In the genomic region with DNA sequence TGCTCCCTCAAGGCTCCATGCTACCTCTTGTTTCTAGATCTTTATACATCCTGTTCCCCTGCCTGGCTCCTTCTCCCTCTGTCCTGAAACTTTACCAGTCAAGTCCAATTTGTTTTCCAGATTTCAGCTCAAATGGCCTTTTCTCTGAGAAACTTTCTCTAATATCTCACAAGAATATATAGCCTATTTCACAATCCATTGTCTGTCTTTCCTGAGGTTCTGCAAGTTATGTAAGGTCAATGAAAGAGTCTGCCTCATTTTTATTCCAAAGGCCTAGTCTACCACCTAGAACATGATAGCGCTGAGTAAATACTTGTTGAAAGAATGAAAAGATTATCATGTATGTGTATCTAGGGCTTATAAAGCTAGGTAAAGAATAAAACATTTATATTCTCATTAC, we compare ENCODE assay signal across 14 cellular contexts.
DNase-seq lines count a peak whose midpoint lies in the region; ATAC-seq and TF ChIP-seq lines count a peak whose summit lies in the region.
"Had no signal": no experiment of that assay in that cellular context is flagged by ENCODE, and none has a peak within 500 bp of the region (broad histone marks: within the 10 kb centered on the region; RNA-seq: fewer than 3 reads in every experiment).

No MANE protein-coding gene starts in this region.

- no peak overlapping the region for H2AFZ ChIP-seq in hepatocyte
- H2AFZ ChIP-seq: GM23338 had no signal

- no peaks in the 10 kb centered on the region for H3K27me3 ChIP-seq in hepatocyte
- H3K27me3 ChIP-seq: BLaER1 treated with 17β-estradiol and CSF1 and Interleukin-3, amounts not matched to agents 10 nM and 100 nM had no signal

- no peaks in the 10 kb centered on the region for H3K9me2 ChIP-seq in hepatocyte (replicated peaks; ENCODE audit: insufficient read depth)

- TF ChIP-seq CTCF in HFFc6 (IDR thresholded peaks at IDR 0.05) (no peak), fibroblast of the aortic adventitia (IDR thresholded peaks at IDR 0.05; ENCODE audit: insufficient read depth, low read length) (no peak), hepatocyte (IDR thresholded peaks at IDR 0.05; ENCODE audit: poor library complexity) (no peak)

- peaks cover 76% of the 10 kb centered on the region for H3K4me1 Mint-ChIP-seq in HFFc6 (ENCODE audit: low read depth)
- H3K4me1 Mint-ChIP-seq in stimulated activated effector memory CD8-positive, alpha-beta T cell treated with anti-CD3 and anti-CD28 coated beads, Interleukin-12 subunit alpha, Interleukin-12 subunit beta, amount 100 ng/mL, for 72 hours, result no peaks in the 10 kb centered on the region
- H3K4me1 Mint-ChIP-seq: B cell had no signal

- H3K27me3 Mint-ChIP-seq in HFFc6 (ENCODE audit: insufficient read depth), result no peaks in the 10 kb centered on the region

- no peaks in the 10 kb centered on the region for H3K9me3 Mint-ChIP-seq in HFFc6
- peaks cover 14% of the 10 kb centered on the region for H3K9me3 Mint-ChIP-seq in stimulated activated effector memory CD8-positive, alpha-beta T cell treated with anti-CD3 and anti-CD28 coated beads, Interleukin-12 subunit alpha, Interleukin-12 subunit beta, amount 100 ng/mL, for 72 hours
- H3K9me3 Mint-ChIP-seq: CD8-positive, alpha-beta T cell had no signal

- no peak overlapping the region for H3K27ac ChIP-seq in hepatocyte
- H3K27ac ChIP-seq: BLaER1 treated with 17β-estradiol and CSF1 and Interleukin-3, amounts not matched to agents 10 nM and 100 nM had no signal

- H3K4me1 ChIP-seq in hepatocyte (ENCODE audit: insufficient read depth), result peaks cover 9% of the 10 kb centered on the region
- H3K4me1 ChIP-seq: BLaER1 treated with 17β-estradiol and CSF1 and Interleukin-3, amounts not matched to agents 10 nM and 100 nM had no signal

- no peak overlapping the region for H3K4me2 ChIP-seq in hepatocyte
- H3K4me2 ChIP-seq: BLaER1 treated with 17β-estradiol and CSF1 and Interleukin-3, amounts not matched to agents 10 nM and 100 nM; GM23338 had no signal

- WGBS in hepatocyte (ENCODE audit: low lambda C conversion rate, missing lambda C conversion rate), result 94% methylated on average over 1 of the region's 1 CpG

- H4K20me1 ChIP-seq in hepatocyte (ENCODE audit: insufficient read depth, poor library complexity, severe bottlenecking), result no peaks in the 10 kb centered on the region
- H4K20me1 ChIP-seq: BLaER1 treated with 17β-estradiol and CSF1 and Interleukin-3, amounts not matched to agents 10 nM and 100 nM had no signal

- ATAC-seq in stimulated activated effector memory CD8-positive, alpha-beta T cell treated with anti-CD3 and anti-CD28 coated beads, Interleukin-12 subunit alpha, Interleukin-12 subunit beta, amount 100 ng/mL, for 72 hours, result no peak
- ATAC-seq: CD8-positive, alpha-beta T cell; GM23338 had no signal

- H3K27ac Mint-ChIP-seq in HFFc6, result peak overlapping the region; percentile 9; the same call in 1 of the 2 replicates
- H3K27ac Mint-ChIP-seq in stimulated activated effector memory CD8-positive, alpha-beta T cell treated with anti-CD3 and anti-CD28 coated beads, Interleukin-12 subunit alpha, Interleukin-12 subunit beta, amount 100 ng/mL, for 72 hours, result no peak overlapping the region
- H3K27ac Mint-ChIP-seq: B cell; CD8-positive, alpha-beta T cell; GM23338 had no signal

- no peaks in the 10 kb centered on the region for H3K36me3 ChIP-seq in hepatocyte (replicated peaks; ENCODE audit: insufficient read depth, low read depth)
- H3K36me3 ChIP-seq: BLaER1 treated with 17β-estradiol and CSF1 and Interleukin-3, amounts not matched to agents 10 nM and 100 nM had no signal

- H3K4me3 ChIP-seq in fibroblast of the aortic adventitia (ENCODE audit: low read depth, low read length) (no peak overlapping the region), hepatocyte (no peak overlapping the region)
- H3K4me3 ChIP-seq: BLaER1 treated with 17β-estradiol and CSF1 and Interleukin-3, amounts not matched to agents 10 nM and 100 nM; GM23338 had no signal

- H3K4me3 Mint-ChIP-seq in HFFc6, result no peak overlapping the region
- H3K4me3 Mint-ChIP-seq in stimulated activated effector memory CD8-positive, alpha-beta T cell treated with anti-CD3 and anti-CD28 coated beads, Interleukin-12 subunit alpha, Interleukin-12 subunit beta, amount 100 ng/mL, for 72 hours, result no peak overlapping the region
- H3K4me3 Mint-ChIP-seq: B cell; CD8-positive, alpha-beta T cell; GM23338 had no signal

- H3K36me3 Mint-ChIP-seq in HFFc6 (ENCODE audit: low read depth), result no peaks in the 10 kb centered on the region
- no peaks in the 10 kb centered on the region for H3K36me3 Mint-ChIP-seq in stimulated activated effector memory CD8-positive, alpha-beta T cell treated with anti-CD3 and anti-CD28 coated beads, Interleukin-12 subunit alpha, Interleukin-12 subunit beta, amount 100 ng/mL, for 72 hours
- H3K36me3 Mint-ChIP-seq: CD8-positive, alpha-beta T cell had no signal

- H3K9me3 ChIP-seq in hepatocyte (ENCODE audit: low read depth), result no peaks in the 10 kb centered on the region
- H3K9me3 ChIP-seq: BLaER1 treated with 17β-estradiol and CSF1 and Interleukin-3, amounts not matched to agents 10 nM and 100 nM had no signal

- no peak for DNase-seq in HFFc6
- peak; percentile 26 for DNase-seq in amniotic epithelial cell (ENCODE audit: low read depth)
- peak; percentile 34 for DNase-seq in fibroblast of the aortic adventitia (ENCODE audit: low read depth)
- peak; percentile 63 for DNase-seq in renal cortical epithelial cell (ENCODE audit: low read depth)
- no peak for DNase-seq in stimulated activated effector memory CD8-positive, alpha-beta T cell treated with anti-CD3 and anti-CD28 coated beads, Interleukin-12 subunit alpha, Interleukin-12 subunit beta, amount 100 ng/mL, for 72 hours (ENCODE audit: low spot score in 2 of 2)
- DNase-seq in hepatocyte (ENCODE audit: low spot score), result no peak
- DNase-seq: Calu3; CD8-positive, alpha-beta T cell; DMS79 treated with DMSO at 0.1 percent for 48 hours; GF-D8; HCEC 1CT had no signal

- H3K79me2 ChIP-seq in hepatocyte, result no peaks in the 10 kb centered on the region

Comparison
In these comparisons a context has a peak if more than half of its experiments do, and no peak if none do; other contexts are left out.
1. DNase-seq: peak in amniotic epithelial cell (single experiment), fibroblast of the aortic adventitia (single experiment) and renal cortical epithelial cell (single experiment); none in HFFc6 (single experiment), stimulated activated effector memory CD8-positive, alpha-beta T cell treated with anti-CD3 and anti-CD28 coated beads, Interleukin-12 subunit alpha, Interleukin-12 subunit beta, amount 100 ng/mL, for 72 hours (0 of 2) and hepatocyte (single experiment).